8 cellular contexts compared by ENCODE assay signal in the genomic region with DNA sequence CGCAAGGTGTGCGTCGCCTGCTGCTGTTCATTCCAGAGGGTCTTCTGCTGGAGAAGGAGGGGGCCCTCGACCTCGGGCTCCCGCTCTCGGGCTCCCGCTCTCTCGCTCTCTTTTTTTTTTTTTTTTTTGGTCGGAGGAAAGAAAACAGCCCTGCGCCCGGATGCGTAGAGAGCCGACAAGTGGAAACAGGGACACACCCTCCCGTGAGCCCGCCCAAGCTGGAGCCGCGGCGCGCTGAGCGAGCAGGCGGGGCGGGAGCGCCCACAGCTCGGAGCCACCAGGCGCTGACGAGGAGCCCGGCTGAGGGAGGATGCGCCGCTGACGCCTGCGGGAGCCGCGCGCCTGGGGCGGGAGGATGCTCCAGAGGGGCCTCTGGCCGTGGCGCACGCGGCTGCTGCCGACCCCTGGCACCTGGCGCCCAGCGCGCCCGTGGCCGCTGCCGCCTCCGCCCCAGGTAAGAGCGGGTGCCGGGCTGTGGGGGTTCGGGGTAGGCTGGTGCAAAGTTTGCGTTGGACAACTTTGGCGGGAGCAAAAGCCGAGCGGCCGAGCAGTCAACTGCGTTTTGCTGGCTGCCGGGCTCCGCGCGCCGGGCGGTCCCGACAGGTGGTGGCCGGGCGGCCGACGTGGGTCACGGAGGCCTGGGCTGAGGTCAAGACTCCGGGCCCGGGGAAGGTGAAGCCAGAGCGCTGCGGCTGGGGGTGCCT. TPM values are rescaled to one million over a fixed set of nuclear protein-coding genes. Genes with fewer than 3 reads are reported as not detected.
DNase-seq lines count a peak whose midpoint lies in the region; ATAC-seq and TF ChIP-seq lines count a peak whose summit lies in the region.

A gene with protein sequence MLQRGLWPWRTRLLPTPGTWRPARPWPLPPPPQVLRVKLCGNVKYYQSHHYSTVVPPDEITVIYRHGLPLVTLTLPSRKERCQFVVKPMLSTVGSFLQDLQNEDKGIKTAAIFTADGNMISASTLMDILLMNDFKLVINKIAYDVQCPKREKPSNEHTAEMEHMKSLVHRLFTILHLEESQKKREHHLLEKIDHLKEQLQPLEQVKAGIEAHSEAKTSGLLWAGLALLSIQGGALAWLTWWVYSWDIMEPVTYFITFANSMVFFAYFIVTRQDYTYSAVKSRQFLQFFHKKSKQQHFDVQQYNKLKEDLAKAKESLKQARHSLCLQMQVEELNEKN (plus strand): TSS at position 264 of the 704 bp plus-strand sequence. CDS start 92 bp downstream, at position 356.

- ATAC-seq in GM21529 (IDR thresholded peaks at IDR 0.05; ENCODE audit: unreplicated experiment) (peak; percentile 88), natural killer cell (peak; percentile 78 to 87 (median 82))

- no peaks in the 10 kb centered on the region for H3K27me3 Mint-ChIP-seq in natural killer cell (ENCODE audit: low read depth in 2 of 2)

- intact Hi-C loops in natural killer cell (cut with micrococcal nuclease) = loop anchor here (5.0 kb wide), 2 partner anchors 128 to 257 kb away; a partner anchor contains a TSS

- peak; percentile 31 to 36 for TF ChIP-seq POLR2A in Peyer's patch (IDR thresholded peaks at IDR 0.05)

- peaks cover 16 to 39% of the 10 kb centered on the region in 2 donors for H3K4me1 Mint-ChIP-seq in natural killer cell

- no peaks in the 10 kb centered on the region for H3K27me3 ChIP-seq in Peyer's patch

- H3K36me3 Mint-ChIP-seq in natural killer cell = no peaks in the 10 kb centered on the region

- H3K9me3 ChIP-seq in Peyer's patch = no peaks in the 10 kb centered on the region

- H3K36me3 ChIP-seq in Peyer's patch = no peaks in the 10 kb centered on the region

- H3K4me3 ChIP-seq in Peyer's patch (peak within 1 kb of the TSS; percentile 63 to 86 (median 74)), fibroblast of mammary gland (ENCODE audit: control insufficient read depth, low read depth, low read length) (peak within 1 kb of the TSS; percentile 76)

- no peaks in the 10 kb centered on the region for H3K9me3 Mint-ChIP-seq in natural killer cell

- TF ChIP-seq CTCF in Peyer's patch (IDR thresholded peaks at IDR 0.05) (peak in 1 of 6 experiments; percentile 27), fibroblast of mammary gland (conservative IDR thresholded peaks at IDR 0.05; ENCODE audit: control insufficient read depth, insufficient read depth, low read depth, low read length) (no peak), natural killer cell (IDR thresholded peaks at IDR 0.05) (no peak)

- peak; percentile 71 for DNase-seq in DMS153 treated with DMSO at 0.1 percent for 48 hours (lab: John Stamatoyannopoulos, UW; ENCODE audit: unreplicated experiment)
- DNase-seq in HuH-7.5 (ENCODE audit: low spot score) = peak; percentile 86
- DNase-seq in Peyer's patch = peak; percentile 86 to 94 (median 90)
- peak; percentile 89 for DNase-seq in activated T-helper 1 cell treated with Interleukin-2 at 50 U/mL for 16 hours (ENCODE audit: low read depth)
- peak; percentile 85 for DNase-seq in fibroblast of mammary gland (ENCODE audit: low read depth)
- DNase-seq in natural killer cell = peak; percentile 68
- DNase-seq in stimulated activated naive CD4-positive, alpha-beta T cell (lab: John Stamatoyannopoulos, UW) = peak; percentile 84 to 94 (median 92)

- peaks cover 0 to 9% (median 0%) of the 10 kb centered on the region in 4 donors for H3K4me1 ChIP-seq in Peyer's patch

- H3K27ac Mint-ChIP-seq in natural killer cell = peak within 1 kb of the TSS; percentile 68 to 88

- H3K4me3 Mint-ChIP-seq in natural killer cell = peak within 1 kb of the TSS; percentile 82

- peak within 1 kb of the TSS; percentile 77 to 97 (median 84) for H3K27ac ChIP-seq in Peyer's patch

RNA-seq across cellular contexts. Expression of the gene that starts here (rescaled TPM):
- 10 to 100 TPM in 1 of 4 donors, 1 to 10 TPM in 3; 3.8 to 22.3 (median 5.5) TPM for total RNA-seq in Peyer's patch
- 10 to 100 TPM; 25.1 to 35.8 (median 31.1) TPM for total RNA-seq in natural killer cell

Comparison
In these comparisons a context has a peak if more than half of its experiments do, and no peak if none do; other contexts are left out.
1. Peak in every context shown above with its lines: DNase-seq, ATAC-seq, H3K4me3 ChIP-seq and H3K27ac ChIP-seq.